ENCODE assay signal across 17 cellular contexts in genomic region chr3:136134091-136134490, GRCh38.
DNase-seq lines count a peak whose midpoint lies in the region; ATAC-seq and TF ChIP-seq lines count a peak whose summit lies in the region.
"Had no signal": no experiment of that assay in that cellular context is flagged by ENCODE, and none has a peak within 500 bp of the region (broad histone marks: within the 10 kb centered on the region; RNA-seq: fewer than 3 reads in every experiment).

No MANE protein-coding gene starts in this region.

- in situ Hi-C loops in HAP-1 (cut with MboI; ENCODE audit: low sequenced_read_pairs): no loop called here

- H4K20me1 ChIP-seq in BLaER1 (no peaks in the 10 kb centered on the region), DND-41 (ENCODE audit: insufficient read depth, low read length) (no peaks in the 10 kb centered on the region), Loucy (ENCODE audit: insufficient read depth, low read length, poor library complexity, severe bottlenecking) (no peaks in the 10 kb centered on the region)

- H3K4me2 ChIP-seq in BLaER1 (peak overlapping the region; percentile 84; the same call in 1 of the 2 replicates), DND-41 (ENCODE audit: insufficient read depth, low read length) (peak overlapping the region; percentile 65), Loucy (ENCODE audit: low read depth, low read length, poor library complexity, severe bottlenecking) (peak overlapping the region; percentile 73)

- peaks cover 53% of the 10 kb centered on the region for H3K4me1 ChIP-seq in BLaER1
- H3K4me1 ChIP-seq in DND-41 (ENCODE audit: insufficient read depth, low read length): peaks cover 65% of the 10 kb centered on the region
- H3K4me1 ChIP-seq in Loucy (ENCODE audit: insufficient read depth, low read length, poor library complexity, severe bottlenecking): peaks cover 56% of the 10 kb centered on the region
- H3K4me1 ChIP-seq in HAP-1: no peaks in the 10 kb centered on the region; the same call in 1 of the 2 replicates

- no peak overlapping the region for H3K4me3 ChIP-seq in BLaER1
- peak overlapping the region in 1 of 2 experiments; percentile 4; a peak in 1 of 4 replicates for H3K4me3 ChIP-seq in DND-41 (ENCODE audit: low read depth in 1 of 2, low read length in 2 of 2)
- H3K4me3 ChIP-seq in Loucy (ENCODE audit: low read length, poor library complexity, severe bottlenecking): peak overlapping the region; percentile 56
- H3K4me3 ChIP-seq in HAP-1: no peak overlapping the region
- H3K4me3 ChIP-seq: GM23248 had no signal

- no peaks in the 10 kb centered on the region for H3K9me2 ChIP-seq in Loucy (replicated peaks; ENCODE audit: low read depth, low read length)

- H3K36me3 ChIP-seq in BLaER1: no peaks in the 10 kb centered on the region
- H3K36me3 ChIP-seq in DND-41 (ENCODE audit: insufficient read depth, low read length): no peaks in the 10 kb centered on the region
- H3K36me3 ChIP-seq in Loucy (ENCODE audit: insufficient read depth, low read length): no peaks in the 10 kb centered on the region
- no peaks in the 10 kb centered on the region for H3K36me3 ChIP-seq in HAP-1 (replicated peaks)

- H3K27ac ChIP-seq in BLaER1 (0 out of 2 replicates have a peak overlapping the region, but pooled peaks have one; percentile 6), DND-41 (ENCODE audit: low read length) (peak overlapping the region; percentile 92)
- H3K27ac ChIP-seq: C4-2B, GM23248 had no signal

- H3K79me2 ChIP-seq in DND-41 (ENCODE audit: insufficient read depth, low read length): peaks cover 21% of the 10 kb centered on the region
- no peaks in the 10 kb centered on the region for H3K79me2 ChIP-seq in Loucy (ENCODE audit: insufficient read depth, low read length)

- H2AFZ ChIP-seq in DND-41 (ENCODE audit: low read depth, low read length) (no peak overlapping the region), Loucy (ENCODE audit: low read length) (no peak overlapping the region)
- H2AFZ ChIP-seq: GM23248 had no signal

- no peaks in the 10 kb centered on the region for H3K9me3 ChIP-seq in BLaER1
- H3K9me3 ChIP-seq in DND-41 (ENCODE audit: insufficient read depth, low read length, severe bottlenecking): no peaks in the 10 kb centered on the region
- H3K9me3 ChIP-seq in Loucy (ENCODE audit: insufficient read depth, low read depth, low read length): no peaks in the 10 kb centered on the region
- H3K9me3 ChIP-seq in HAP-1: no peaks in the 10 kb centered on the region
- H3K9me3 ChIP-seq: Caco-2 had no signal

- ATAC-seq in DND-41 (ENCODE audit: insufficient read depth, low read depth) (no peak), left lobe of liver (peak; percentile 63), HG02623 (IDR thresholded peaks at IDR 0.05; ENCODE audit: unreplicated experiment) (no peak), GM19452 (IDR thresholded peaks at IDR 0.05; ENCODE audit: unreplicated experiment) (no peak)
- ATAC-seq: CD8-positive, alpha-beta T cell; HCT116 had no signal

- H3K9ac ChIP-seq in BLaER1: no peak overlapping the region
- H3K9ac ChIP-seq in DND-41 (ENCODE audit: low read depth, low read length): peak overlapping the region; percentile 35
- H3K9ac ChIP-seq in Loucy (ENCODE audit: low read depth, low read length, poor library complexity, severe bottlenecking): peak overlapping the region; percentile 65
- H3K9ac ChIP-seq: GM23248 had no signal

- DNase-seq in DND-41: no peak
- no peak for DNase-seq in left lobe of liver (ENCODE audit: low spot score)
- no peak for DNase-seq in HAP-1 (ENCODE audit: low spot score in 2 of 2)
- DNase-seq: Caco-2; CD4-positive, CD25-positive, alpha-beta regulatory T cell; CD8-positive, alpha-beta T cell; DMS153; EL; GF-D8; GM23248; H7 had no signal

- H3K27me3 ChIP-seq in BLaER1 (no peaks in the 10 kb centered on the region), DND-41 (ENCODE audit: insufficient read depth, low read length, poor library complexity) (no peaks in the 10 kb centered on the region), Loucy (ENCODE audit: insufficient read depth, low read length, poor library complexity, severe bottlenecking) (no peaks in the 10 kb centered on the region), HAP-1 (ENCODE audit: low read depth) (no peaks in the 10 kb centered on the region)

- H3F3A ChIP-seq in Loucy (ENCODE audit: low read depth): peaks cover 8% of the 10 kb centered on the region; the same call in 1 of the 2 replicates

- TF ChIP-seq CTCF in DND-41 (IDR thresholded peaks at IDR 0.05; ENCODE audit: borderline replicate concordance, extremely low read depth, low read length, poor library complexity, severe bottlenecking) (no peak), Loucy (conservative IDR thresholded peaks at IDR 0.05; ENCODE audit: low read length) (no peak)
